In genomic region chr16:85512716-85513115, GRCh38 we compare ENCODE assay signal across 21 cellular contexts.
DNase-seq lines count a peak whose midpoint lies in the region; ATAC-seq and TF ChIP-seq lines count a peak whose summit lies in the region.
"Had no signal": no experiment of that assay in that cellular context is flagged by ENCODE, and none has a peak within 500 bp of the region (broad histone marks: within the 10 kb centered on the region; RNA-seq: fewer than 3 reads in every experiment).

No MANE protein-coding gene starts in this region.

- ATAC-seq in IMR-90 (ENCODE audit: low read depth) = no peak
- no peak for ATAC-seq in HG02798 (IDR thresholded peaks at IDR 0.05; ENCODE audit: poor library complexity, unreplicated experiment)
- no peak for ATAC-seq in HG03439 (IDR thresholded peaks at IDR 0.05; ENCODE audit: unreplicated experiment)
- ATAC-seq in upper lobe of right lung = no peak
- ATAC-seq: GM12878, HCT116 had no signal

- POLR2A ChIA-PET in AG04450 (lab: Yijun Ruan, JAX) = no interaction called here
- POLR2A ChIA-PET in IMR-90 (lab: Charles Lee; ENCODE audit: unreplicated experiment) = no interaction called here

- no peak overlapping the region for H3K4me3 Mint-ChIP-seq in nephron
- H3K4me3 Mint-ChIP-seq: CD4-positive, alpha-beta memory T cell; GM23338; IgD-negative memory B cell had no signal

- H3K9me3 ChIP-seq in AG04450 (ENCODE audit: control insufficient read depth, insufficient read depth, low read length) = no peaks in the 10 kb centered on the region; the same call in 1 of the 2 replicates
- no peaks in the 10 kb centered on the region for H3K9me3 ChIP-seq in IMR-90 (ENCODE audit: control insufficient read depth, insufficient read depth, low read length)
- H3K9me3 ChIP-seq in upper lobe of right lung = no peaks in the 10 kb centered on the region

- no peak overlapping the region for H3K56ac ChIP-seq in IMR-90 (ENCODE audit: extremely low read depth, insufficient read depth, low read length)

- no peaks in the 10 kb centered on the region for H3K9me3 Mint-ChIP-seq in nephron
- H3K9me3 Mint-ChIP-seq: CD4-positive, alpha-beta memory T cell; GM23338; IgD-negative memory B cell had no signal

- no peaks in the 10 kb centered on the region for H3K36me3 ChIP-seq in IMR-90 (ENCODE audit: control insufficient read depth, insufficient read depth, low read length)
- H3K36me3 ChIP-seq in H7 (replicated peaks; ENCODE audit: control insufficient read depth, insufficient read depth, low read length) = no peaks in the 10 kb centered on the region
- no peaks in the 10 kb centered on the region for H3K36me3 ChIP-seq in upper lobe of right lung

- no TSS peak for BruUV-seq in IMR-90 (replicated peaks; lab: Mats Ljungman, UMichigan)

- H3K27ac Mint-ChIP-seq in nephron = peak overlapping the region in 2 of 3 experiments; percentile 50 to 72
- H3K27ac Mint-ChIP-seq: CD4-positive, alpha-beta memory T cell; IgD-negative memory B cell had no signal

- peak overlapping the region; percentile 69 for H4K5ac ChIP-seq in IMR-90 (ENCODE audit: low read depth, low read length)

- peak overlapping the region; percentile 66; the same call in 1 of the 2 replicates for H2BK20ac ChIP-seq in IMR-90 (ENCODE audit: low read depth, low read length)

- intact Hi-C loops in IMR-90 (cut with micrococcal nuclease) (no loop called here), upper lobe of right lung (cut with DNase I) (no loop called here)

- no peak for TF ChIP-seq POLR2A in IMR-90 (IDR thresholded peaks at IDR 0.05; ENCODE audit: low read depth, low read length)

- H4K8ac ChIP-seq in IMR-90 (ENCODE audit: low read depth in 2 of 2, low read length in 2 of 2) = peak overlapping the region; percentile 74 to 77; a peak in 3 of 4 replicates

- peak overlapping the region; percentile 17; the same call in 1 of the 2 replicates for H3K4me2 ChIP-seq in IMR-90 (ENCODE audit: low read depth, low read length)
- H3K4me2 ChIP-seq: GM23338 had no signal

- peak overlapping the region; percentile 95 for H2AK9ac ChIP-seq in IMR-90 (replicated peaks; ENCODE audit: low read depth, low read length, poor library complexity)

- peak overlapping the region; percentile 78 for H3K4ac ChIP-seq in IMR-90 (ENCODE audit: low read depth, low read length)

- H2BK120ac ChIP-seq in IMR-90 (ENCODE audit: low read depth, low read length) = peak overlapping the region; percentile 94

- H3K4me1 ChIP-seq in IMR-90 (ENCODE audit: control insufficient read depth, insufficient read depth, low read length) = peaks cover 36% of the 10 kb centered on the region
- H3K4me1 ChIP-seq in upper lobe of right lung = peaks cover 24% of the 10 kb centered on the region

- WGBS in IMR-90 (ENCODE audit: extremely low coverage in 2 of 2, insufficient read length in 1 of 2), 2 experiments = no CpG with 5 or more reads among the region's 12 CpGs

- H4K20me1 ChIP-seq in IMR-90 (ENCODE audit: insufficient read depth, low read length) = peaks cover 10% of the 10 kb centered on the region

- dilution Hi-C loops in IMR-90 (cut with HindIII; ENCODE audit: low sequenced_read_pairs, unreplicated experiment) = no loop called here

- H3K27me3 ChIP-seq in AG04450 (ENCODE audit: control insufficient read depth, insufficient read depth, low read length) (no peaks in the 10 kb centered on the region), IMR-90 (ENCODE audit: control insufficient read depth, insufficient read depth, low read length) (no peaks in the 10 kb centered on the region), H7 (ENCODE audit: control insufficient read depth, insufficient read depth, low read length) (no peaks in the 10 kb centered on the region), upper lobe of right lung (no peaks in the 10 kb centered on the region)

- H2AK5ac ChIP-seq in IMR-90 (ENCODE audit: low read depth, low read length) = peak overlapping the region; percentile 95

- H3K14ac ChIP-seq in IMR-90 (replicated peaks; ENCODE audit: low read depth, low read length) = peak overlapping the region; percentile 80

- H4K91ac ChIP-seq in IMR-90 (ENCODE audit: insufficient read depth, low read depth, low read length) = peak overlapping the region; percentile 92

- no peaks in the 10 kb centered on the region for H3K36me3 Mint-ChIP-seq in nephron (ENCODE audit: low read depth)
- H3K36me3 Mint-ChIP-seq: CD4-positive, alpha-beta memory T cell; IgD-negative memory B cell had no signal

- H3K9ac ChIP-seq in IMR-90 (ENCODE audit: low read depth, low read length) = 0 out of 2 replicates have a peak overlapping the region, but pooled peaks have one; percentile 17

- H3K4me3 ChIP-seq in AG04450 (ENCODE audit: low read depth, low read length) (no peak overlapping the region), IMR-90 (ENCODE audit: insufficient read depth, low read depth, low read length) (no peak overlapping the region), H7 (ENCODE audit: insufficient read depth, low read depth, low read length) (no peak overlapping the region), upper lobe of right lung (no peak overlapping the region)
- H3K4me3 ChIP-seq: GM12878, GM23338 had no signal

- DNase-seq in AG04450 (ENCODE audit: low read depth, low spot score) = no peak
- DNase-seq in IMR-90 = peak; percentile 57
- peak; percentile 49 for DNase-seq in amniotic epithelial cell (ENCODE audit: low read depth)
- no peak for DNase-seq in H7
- no peak for DNase-seq in upper lobe of right lung
- DNase-seq: CD4-positive, alpha-beta memory T cell; DND-41; NCI-H1417 treated with DMSO at 0.1 percent for 48 hours; NCI-H187 treated with DMSO at 0.1 percent for 48 hours; NCI-H2107; NCI-H446 treated with DMSO at 0.1 percent for 48 hours; NCI-H526 treated with DMSO at 0.1 percent for 48 hours; RPMI8226; SHP77 treated with DMSO at 0.1 percent for 48 hours had no signal

- peak overlapping the region; percentile 2; the same call in 1 of the 2 replicates for H3K18ac ChIP-seq in IMR-90 (ENCODE audit: low read depth, low read length)

- CTCF ChIA-PET in AG04450 (lab: Charles Lee) (interaction anchor here (0.5 to 1.2 kb wide), 2 partner anchors 98 to 260 kb away, joined by 3 to 4 read pairs; no protein-coding TSS in a partner anchor), IMR-90 (lab: Yijun Ruan, JAX) (no interaction called here)

- H3K27ac ChIP-seq in AG04450 (ENCODE audit: low read depth, low read length) (peak overlapping the region; percentile 21), IMR-90 (ENCODE audit: insufficient read depth, low read length) (peak overlapping the region; percentile 1; the same call in 1 of the 2 replicates), upper lobe of right lung (no peak overlapping the region)

- H2AFZ ChIP-seq in IMR-90 (replicated peaks; ENCODE audit: low read length, poor library complexity) = peak overlapping the region; percentile 18
- H2AFZ ChIP-seq: GM23338 had no signal

- TF ChIP-seq RAD21 in IMR-90 (IDR thresholded peaks at IDR 0.05; ENCODE audit: low read length) = no peak

- peak overlapping the region; percentile 68; the same call in 1 of the 2 replicates for H3K23ac ChIP-seq in IMR-90 (ENCODE audit: low read depth, low read length)

- H2BK5ac ChIP-seq in IMR-90 (ENCODE audit: low read depth, low read length, poor library complexity, severe bottlenecking) = peak overlapping the region; percentile 35

- H3K4me1 Mint-ChIP-seq in nephron = peaks cover 52% of the 10 kb centered on the region

- in situ Hi-C loops in IMR-90 (cut with MboI; ENCODE audit: low sequenced_read_pairs) = no loop called here

- H3K79me1 ChIP-seq in IMR-90 (ENCODE audit: low read depth in 1 of 2, low read length in 2 of 2) = peaks cover 5 to 32% of the 10 kb centered on the region in 2 experiments; a peak in 3 of 4 replicates

- H2BK15ac ChIP-seq in IMR-90 (ENCODE audit: low read depth, low read length) = peak overlapping the region; percentile 78; the same call in 2 of the 3 replicates

- TF ChIP-seq CTCF in AG04450 (IDR thresholded peaks at IDR 0.05; ENCODE audit: low read depth, low read length) (no peak), IMR-90 (conservative IDR thresholded peaks at IDR 0.05; ENCODE audit: low read depth, low read length) (no peak), nephron (IDR thresholded peaks at IDR 0.05; ENCODE audit: unreplicated experiment in 3 of 3) (no peak), upper lobe of right lung (IDR thresholded peaks at IDR 0.05) (no peak)

- peaks cover 7% of the 10 kb centered on the region for H3K9me1 ChIP-seq in IMR-90 (ENCODE audit: insufficient read depth, low read length)

- peaks cover 13% of the 10 kb centered on the region for H3K27me3 Mint-ChIP-seq in nephron (ENCODE audit: low read depth)

TF ChIP-seq in IMR-90, 13 proteins besides CTCF, POLR2A, EP300 and RAD21:
- peak; percentile 36; the same call in 1 of the 2 replicates for TF ChIP-seq FOS (IDR thresholded peaks at IDR 0.05; ENCODE audit: low read depth, low read length)
- no peak for TF ChIP-seq MAFK (IDR thresholded peaks at IDR 0.05; ENCODE audit: low read depth, low read length)

Comparison
In these comparisons a context has a peak if more than half of its experiments do, and no peak if none do; other contexts are left out.
1. DNase-seq: peak in IMR-90 (single experiment) and amniotic epithelial cell (single experiment); none in AG04450 (single experiment), H7 (single experiment) and upper lobe of right lung (single experiment).